Comparison of ENCODE assay signal across 2 cellular contexts in genomic region chr19:1592023-1592754, GRCh38.
TF ChIP-seq lines count a peak whose summit lies in the region.

No MANE protein-coding gene starts in this region.

TF ChIP-seq in A549, 52 proteins besides CTCF, POLR2A, EP300 and RAD21 (continued from another document and continues in another):
- TF ChIP-seq ATOH8 (CRISPR knock-in tag; IDR thresholded peaks at IDR 0.05; ENCODE audit: low read depth) (no peak), NPAS2 (CRISPR knock-in tag; IDR thresholded peaks at IDR 0.05; ENCODE audit: borderline replicate concordance) (no peak), ZC3H11A (IDR thresholded peaks at IDR 0.05) (no peak), CHD4 (IDR thresholded peaks at IDR 0.05; ENCODE audit: borderline replicate concordance) (no peak), SMC3 (IDR thresholded peaks at IDR 0.05) (no peak), CEBPB (IDR thresholded peaks at IDR 0.05) (no peak), MAZ (IDR thresholded peaks at IDR 0.05; ENCODE audit: borderline replicate concordance, low read depth, low read length) (no peak), NFE2L2 (conservative IDR thresholded peaks at IDR 0.05; ENCODE audit: low read length) (no peak), ESRRA (IDR thresholded peaks at IDR 0.05; ENCODE audit: borderline replicate concordance, low read length) (no peak), BCL3 (IDR thresholded peaks at IDR 0.05) (peak; percentile 75), ZNF302 (CRISPR knock-in tag; IDR thresholded peaks at IDR 0.05) (no peak), EHMT2 (IDR thresholded peaks at IDR 0.05; ENCODE audit: low read depth) (no peak), KDM1A (IDR thresholded peaks at IDR 0.05; ENCODE audit: low read depth) (no peak), EHF (CRISPR knock-in tag; IDR thresholded peaks at IDR 0.05) (no peak), CBX8 (IDR thresholded peaks at IDR 0.05) (no peak), RARB (CRISPR knock-in tag; IDR thresholded peaks at IDR 0.05) (no peak), CBX2 (IDR thresholded peaks at IDR 0.05; ENCODE audit: borderline replicate concordance, low read depth) (no peak), BHLHE40 (IDR thresholded peaks at IDR 0.05; ENCODE audit: low read depth, low read length) (no peak), PBX3 (IDR thresholded peaks at IDR 0.05) (no peak), HOXB5 (CRISPR knock-in tag; IDR thresholded peaks at IDR 0.05) (no peak), FOSB (CRISPR knock-in tag; IDR thresholded peaks at IDR 0.05) (no peak), MYC (IDR thresholded peaks at IDR 0.05; ENCODE audit: borderline replicate concordance, low read length) (peak; percentile 96), TFCP2L1 (CRISPR knock-in tag; IDR thresholded peaks at IDR 0.05) (0 out of 2 replicates have a peak, but pooled peaks have one; percentile 53), SREBF2 (IDR thresholded peaks at IDR 0.05) (no peak), ZFP36 (IDR thresholded peaks at IDR 0.05; ENCODE audit: borderline replicate concordance, partially characterized antibody) (no peak), E2F6 (IDR thresholded peaks at IDR 0.05; ENCODE audit: borderline replicate concordance, low read depth) (peak; percentile 55; the same call in 1 of the 2 replicates), RNF2 (IDR thresholded peaks at IDR 0.05; ENCODE audit: borderline replicate concordance, low read depth) (no peak), ZSCAN20 (CRISPR knock-in tag; IDR thresholded peaks at IDR 0.05) (no peak), PHF8 (IDR thresholded peaks at IDR 0.05; ENCODE audit: borderline replicate concordance, low read depth) (peak; percentile 62; the same call in 1 of the 2 replicates), FOXS1 (CRISPR knock-in tag; IDR thresholded peaks at IDR 0.05) (no peak), POLR2AphosphoS2 (conservative IDR thresholded peaks at IDR 0.05; ENCODE audit: low read length) (no peak), FOSL2 (IDR thresholded peaks at IDR 0.05) (no peak), FOSL2 (CRISPR knock-in tag; IDR thresholded peaks at IDR 0.05) (no peak), RCOR1 (IDR thresholded peaks at IDR 0.05; ENCODE audit: low read depth, low read length) (no peak), HMGXB4 (CRISPR knock-in tag; IDR thresholded peaks at IDR 0.05; ENCODE audit: borderline replicate concordance) (no peak)
- TF ChIP-seq, protein P1, sequence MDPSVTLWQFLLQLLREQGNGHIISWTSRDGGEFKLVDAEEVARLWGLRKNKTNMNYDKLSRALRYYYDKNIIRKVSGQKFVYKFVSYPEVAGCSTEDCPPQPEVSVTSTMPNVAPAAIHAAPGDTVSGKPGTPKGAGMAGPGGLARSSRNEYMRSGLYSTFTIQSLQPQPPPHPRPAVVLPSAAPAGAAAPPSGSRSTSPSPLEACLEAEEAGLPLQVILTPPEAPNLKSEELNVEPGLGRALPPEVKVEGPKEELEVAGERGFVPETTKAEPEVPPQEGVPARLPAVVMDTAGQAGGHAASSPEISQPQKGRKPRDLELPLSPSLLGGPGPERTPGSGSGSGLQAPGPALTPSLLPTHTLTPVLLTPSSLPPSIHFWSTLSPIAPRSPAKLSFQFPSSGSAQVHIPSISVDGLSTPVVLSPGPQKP (IDR thresholded peaks at IDR 0.05; ENCODE audit: low read depth, low read length), result no peak

TF ChIP-seq in WTC11, 78 proteins besides CTCF, POLR2A, EP300 and RAD21 (continued from another document and continues in another):
- TF ChIP-seq, protein P2, sequence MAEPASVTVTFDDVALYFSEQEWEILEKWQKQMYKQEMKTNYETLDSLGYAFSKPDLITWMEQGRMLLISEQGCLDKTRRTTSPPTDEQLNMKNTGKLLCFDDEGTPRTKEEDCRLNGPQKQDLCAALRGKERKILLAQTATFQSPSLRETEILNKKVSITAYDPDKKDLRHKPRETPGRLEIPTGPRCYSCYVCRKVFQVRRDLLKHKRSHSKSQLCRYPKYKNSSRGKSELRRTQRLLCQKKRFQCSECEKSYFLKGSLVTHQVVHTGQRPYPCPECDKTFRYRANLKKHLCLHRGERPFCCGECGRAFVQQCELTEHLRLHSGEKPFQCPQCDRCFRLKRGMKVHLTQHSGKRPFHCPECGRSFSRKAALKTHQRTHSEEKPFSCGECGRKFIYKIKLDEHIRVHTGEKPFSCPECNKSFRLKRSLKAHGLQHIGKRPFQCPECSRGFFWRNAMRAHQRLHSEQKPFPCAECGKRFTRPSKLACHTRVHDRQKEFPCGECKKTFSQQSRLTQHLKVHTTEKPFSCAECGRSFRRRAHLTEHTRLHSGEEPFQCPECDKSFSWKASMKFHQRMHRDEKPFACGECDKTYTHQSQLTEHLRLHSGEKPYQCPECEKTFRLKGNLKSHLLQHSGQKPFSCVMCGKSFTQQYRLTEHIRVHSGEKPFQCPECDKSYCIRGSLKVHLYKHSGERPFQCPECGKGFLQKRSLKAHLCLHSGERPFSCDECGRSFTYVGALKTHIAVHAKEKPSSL (CRISPR knock-in tag; conservative IDR thresholded peaks at IDR 0.05), result no peak
- no peak for TF ChIP-seq AFF4 (CRISPR knock-in tag; IDR thresholded peaks at IDR 0.05; ENCODE audit: borderline replicate concordance)
- no peak for TF ChIP-seq ERG (CRISPR knock-in tag; IDR thresholded peaks at IDR 0.05)
- TF ChIP-seq RORB (CRISPR knock-in tag; IDR thresholded peaks at IDR 0.05), result no peak
- no peak for TF ChIP-seq ESRRA (CRISPR knock-in tag; IDR thresholded peaks at IDR 0.05; ENCODE audit: borderline replicate concordance)
- peak; percentile 76; the same call in 1 of the 2 replicates for TF ChIP-seq FOXP4 (CRISPR knock-in tag; IDR thresholded peaks at IDR 0.05)
- no peak for TF ChIP-seq ATF1 (CRISPR knock-in tag; IDR thresholded peaks at IDR 0.05)
- TF ChIP-seq, protein P3, sequence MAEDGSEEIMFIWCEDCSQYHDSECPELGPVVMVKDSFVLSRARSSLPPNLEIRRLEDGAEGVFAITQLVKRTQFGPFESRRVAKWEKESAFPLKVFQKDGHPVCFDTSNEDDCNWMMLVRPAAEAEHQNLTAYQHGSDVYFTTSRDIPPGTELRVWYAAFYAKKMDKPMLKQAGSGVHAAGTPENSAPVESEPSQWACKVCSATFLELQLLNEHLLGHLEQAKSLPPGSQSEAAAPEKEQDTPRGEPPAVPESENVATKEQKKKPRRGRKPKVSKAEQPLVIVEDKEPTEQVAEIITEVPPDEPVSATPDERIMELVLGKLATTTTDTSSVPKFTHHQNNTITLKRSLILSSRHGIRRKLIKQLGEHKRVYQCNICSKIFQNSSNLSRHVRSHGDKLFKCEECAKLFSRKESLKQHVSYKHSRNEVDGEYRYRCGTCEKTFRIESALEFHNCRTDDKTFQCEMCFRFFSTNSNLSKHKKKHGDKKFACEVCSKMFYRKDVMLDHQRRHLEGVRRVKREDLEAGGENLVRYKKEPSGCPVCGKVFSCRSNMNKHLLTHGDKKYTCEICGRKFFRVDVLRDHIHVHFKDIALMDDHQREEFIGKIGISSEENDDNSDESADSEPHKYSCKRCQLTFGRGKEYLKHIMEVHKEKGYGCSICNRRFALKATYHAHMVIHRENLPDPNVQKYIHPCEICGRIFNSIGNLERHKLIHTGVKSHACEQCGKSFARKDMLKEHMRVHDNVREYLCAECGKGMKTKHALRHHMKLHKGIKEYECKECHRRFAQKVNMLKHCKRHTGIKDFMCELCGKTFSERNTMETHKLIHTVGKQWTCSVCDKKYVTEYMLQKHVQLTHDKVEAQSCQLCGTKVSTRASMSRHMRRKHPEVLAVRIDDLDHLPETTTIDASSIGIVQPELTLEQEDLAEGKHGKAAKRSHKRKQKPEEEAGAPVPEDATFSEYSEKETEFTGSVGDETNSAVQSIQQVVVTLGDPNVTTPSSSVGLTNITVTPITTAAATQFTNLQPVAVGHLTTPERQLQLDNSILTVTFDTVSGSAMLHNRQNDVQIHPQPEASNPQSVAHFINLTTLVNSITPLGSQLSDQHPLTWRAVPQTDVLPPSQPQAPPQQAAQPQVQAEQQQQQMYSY (CRISPR knock-in tag; IDR thresholded peaks at IDR 0.05), result no peak
- no peak for TF ChIP-seq NFATC4 (CRISPR knock-in tag; IDR thresholded peaks at IDR 0.05)
- 0 out of 2 replicates have a peak, but pooled peaks have one; percentile 83 for TF ChIP-seq EMX1 (CRISPR knock-in tag; IDR thresholded peaks at IDR 0.05)
- 0 out of 2 replicates have a peak, but pooled peaks have one; percentile 40 for TF ChIP-seq HMGXB4 (CRISPR knock-in tag; IDR thresholded peaks at IDR 0.05)
- no peak for TF ChIP-seq TCF7 (CRISPR knock-in tag; IDR thresholded peaks at IDR 0.05; ENCODE audit: low read depth)
- TF ChIP-seq FOXK1 (CRISPR knock-in tag; IDR thresholded peaks at IDR 0.05), result peak; percentile 60; the same call in 1 of the 2 replicates
- peak; percentile 34; the same call in 1 of the 2 replicates for TF ChIP-seq NR2C2 (CRISPR knock-in tag; IDR thresholded peaks at IDR 0.05)
- TF ChIP-seq TEAD4 (CRISPR knock-in tag; IDR thresholded peaks at IDR 0.05), result peak; percentile 31; the same call in 1 of the 2 replicates
- TF ChIP-seq TP53 (CRISPR knock-in tag; IDR thresholded peaks at IDR 0.05), result peak; percentile 91
- TF ChIP-seq ZNF416 (CRISPR knock-in tag; IDR thresholded peaks at IDR 0.05), result peak; percentile 63; the same call in 1 of the 2 replicates
- TF ChIP-seq JUN (CRISPR knock-in tag; IDR thresholded peaks at IDR 0.05), result peak; percentile 32; the same call in 1 of the 2 replicates
- TF ChIP-seq, protein P4, sequence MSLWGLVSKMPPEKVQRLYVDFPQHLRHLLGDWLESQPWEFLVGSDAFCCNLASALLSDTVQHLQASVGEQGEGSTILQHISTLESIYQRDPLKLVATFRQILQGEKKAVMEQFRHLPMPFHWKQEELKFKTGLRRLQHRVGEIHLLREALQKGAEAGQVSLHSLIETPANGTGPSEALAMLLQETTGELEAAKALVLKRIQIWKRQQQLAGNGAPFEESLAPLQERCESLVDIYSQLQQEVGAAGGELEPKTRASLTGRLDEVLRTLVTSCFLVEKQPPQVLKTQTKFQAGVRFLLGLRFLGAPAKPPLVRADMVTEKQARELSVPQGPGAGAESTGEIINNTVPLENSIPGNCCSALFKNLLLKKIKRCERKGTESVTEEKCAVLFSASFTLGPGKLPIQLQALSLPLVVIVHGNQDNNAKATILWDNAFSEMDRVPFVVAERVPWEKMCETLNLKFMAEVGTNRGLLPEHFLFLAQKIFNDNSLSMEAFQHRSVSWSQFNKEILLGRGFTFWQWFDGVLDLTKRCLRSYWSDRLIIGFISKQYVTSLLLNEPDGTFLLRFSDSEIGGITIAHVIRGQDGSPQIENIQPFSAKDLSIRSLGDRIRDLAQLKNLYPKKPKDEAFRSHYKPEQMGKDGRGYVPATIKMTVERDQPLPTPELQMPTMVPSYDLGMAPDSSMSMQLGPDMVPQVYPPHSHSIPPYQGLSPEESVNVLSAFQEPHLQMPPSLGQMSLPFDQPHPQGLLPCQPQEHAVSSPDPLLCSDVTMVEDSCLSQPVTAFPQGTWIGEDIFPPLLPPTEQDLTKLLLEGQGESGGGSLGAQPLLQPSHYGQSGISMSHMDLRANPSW (CRISPR knock-in tag; conservative IDR thresholded peaks at IDR 0.05; ENCODE audit: low read depth), result peak; percentile 74; the same call in 1 of the 2 replicates
- peak; percentile 81; the same call in 1 of the 2 replicates for TF ChIP-seq NFE2L1 (CRISPR knock-in tag; IDR thresholded peaks at IDR 0.05)
- TF ChIP-seq IRF2 (CRISPR knock-in tag; IDR thresholded peaks at IDR 0.05; ENCODE audit: borderline replicate concordance, low read depth), result no peak
